In genomic region chr6:150891886-150892485, GRCh38 we compare ENCODE assay signal across 8 cellular contexts.
DNase-seq lines count a peak whose midpoint lies in the region; ATAC-seq and TF ChIP-seq lines count a peak whose summit lies in the region.

No MANE protein-coding gene starts in this region.

- no peak overlapping the region for H3K4me3 ChIP-seq in HFF-Myc (replicated peaks; ENCODE audit: low read depth, low read length)
- no peak overlapping the region for H3K4me3 ChIP-seq in WI38 (ENCODE audit: low read depth, low read length)

- no peak overlapping the region for H3K27ac Mint-ChIP-seq in central memory CD8-positive, alpha-beta T cell (ENCODE audit: low read depth)

- H3K36me3 Mint-ChIP-seq in central memory CD8-positive, alpha-beta T cell (ENCODE audit: insufficient read depth): peaks cover 2% of the 10 kb centered on the region

- no peaks in the 10 kb centered on the region for H3K27me3 Mint-ChIP-seq in central memory CD8-positive, alpha-beta T cell

- DNase-seq in DMS53 treated with DMSO at 0.1 percent for 48 hours (lab: John Stamatoyannopoulos, UW; ENCODE audit: unreplicated experiment) (peak; percentile 67), HFF-Myc (ENCODE audit: extremely low read depth, low read depth) (peak; percentile 75), NCI-H2107 treated with DMSO at 0.1 percent for 48 hours (lab: John Stamatoyannopoulos, UW; ENCODE audit: unreplicated experiment) (peak; percentile 85), kidney tubule cell (ENCODE audit: low spot score) (peak; percentile 74), cortex of kidney (lab: John Stamatoyannopoulos, UW) (no peak)
- DNase-seq in central memory CD8-positive, alpha-beta T cell (ENCODE audit: low spot score in 2 of 2): peak; percentile 34
- DNase-seq in stimulated activated CD4-positive, alpha-beta T cell treated with anti-CD3 and anti-CD28 coated beads, Interleukin-4, amount 100 ng/mL, for 1 hour: peak; percentile 51

- peaks cover 18% of the 10 kb centered on the region for H3K4me1 Mint-ChIP-seq in central memory CD8-positive, alpha-beta T cell

- peak; percentile 83 for TF ChIP-seq CTCF in HFF-Myc (IDR thresholded peaks at IDR 0.05; ENCODE audit: low read depth, low read length, missing control alignments)
- peak; percentile 79 for TF ChIP-seq CTCF in WI38 (IDR thresholded peaks at IDR 0.05; ENCODE audit: low read depth, low read length)

- no peaks in the 10 kb centered on the region for H3K9me3 Mint-ChIP-seq in central memory CD8-positive, alpha-beta T cell

- peak; percentile 26 for ATAC-seq in central memory CD8-positive, alpha-beta T cell (replicated peaks; ENCODE audit: extremely low read depth, poor library complexity, severe bottlenecking)

- H3K4me3 Mint-ChIP-seq in central memory CD8-positive, alpha-beta T cell: no peak overlapping the region
